In the genomic region with DNA sequence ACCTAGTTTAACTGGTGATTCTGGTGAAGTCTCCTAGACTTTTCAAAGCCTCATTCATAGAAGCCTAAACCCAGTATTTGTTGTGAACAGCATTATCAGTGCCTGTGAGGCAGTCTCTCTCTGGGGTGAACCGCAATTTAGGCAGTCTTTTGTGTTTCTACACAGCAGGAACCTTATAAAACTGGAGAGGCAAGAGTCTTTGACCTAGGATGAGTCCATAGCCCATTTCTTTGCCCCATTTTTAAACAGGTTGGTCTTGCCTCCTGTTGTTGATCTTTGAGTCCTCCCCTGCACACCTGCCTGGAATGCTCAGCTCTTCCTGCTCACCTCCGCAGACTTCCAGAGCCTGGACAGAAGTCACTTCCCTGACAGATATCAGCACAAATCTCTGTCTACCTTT, we compare ENCODE assay signal across 29 cellular contexts.
"Had no signal": no experiment of that assay in that cellular context is flagged by ENCODE, and none has a peak within 500 bp of the region (broad histone marks: within the 10 kb centered on the region; RNA-seq: fewer than 3 reads in every experiment).

No MANE protein-coding gene starts in this region.

- H3K4me2 ChIP-seq: smooth muscle cell had no signal

- H3K27ac Mint-ChIP-seq: immature natural killer cell, mesothelial cell of epicardium had no signal

- H3K27ac ChIP-seq: colonic mucosa, esophagus squamous epithelium, left ventricle myocardium inferior, lower lobe of right lung, neutrophil, pancreas, right lobe of liver, suprapubic skin, transverse colon, vagina had no signal

- DNase-seq: colonic mucosa; dermis blood vessel endothelial cell; effector memory CD4-positive, alpha-beta T cell; erythroblast; esophagus squamous epithelium; foreskin melanocyte; hypothalamus; immature natural killer cell; islet precursor cell; kidney glomerular epithelial cell; left colon; left ventricle myocardium inferior; lower lobe of right lung; naive thymus-derived CD8-positive, alpha-beta T cell; pancreas; retina; right lobe of liver; stimulated activated CD4-positive, alpha-beta T cell treated with anti-CD3 and anti-CD28 coated beads, Interleukin-12 subunit alpha, Interleukin-12 subunit beta, amount 100 ng/mL, for 4 hours; stimulated activated CD4-positive, alpha-beta T cell treated with anti-CD3 and anti-CD28 coated beads, Interleukin-1b, Interleukin-23, amount 100 ng/mL, for 48 hours; stimulated activated CD4-positive, alpha-beta T cell treated with anti-CD3 and anti-CD28 coated beads, Interleukin-4, amount 100 ng/mL, for 1 hour; stimulated activated CD8-positive, alpha-beta memory T cell treated with anti-CD3 and anti-CD28 coated beads, Interleukin-4, amount 100 ng/mL, for 48 hours; stimulated activated naive CD4-positive, alpha-beta T cell; stimulated activated naive CD8-positive, alpha-beta T cell treated with anti-CD3 and anti-CD28 coated beads, Interleukin-15, amount 100 ng/mL, for 72 hours; transverse colon had no signal

- H3K36me3 Mint-ChIP-seq: immature natural killer cell; mesothelial cell of epicardium; naive thymus-derived CD8-positive, alpha-beta T cell had no signal

- H3K9me3 ChIP-seq: colonic mucosa, esophagus squamous epithelium, left ventricle myocardium inferior, lower lobe of right lung, neutrophil, pancreas, right lobe of liver, suprapubic skin, transverse colon, vagina had no signal

- H3K4me3 ChIP-seq: colonic mucosa, esophagus squamous epithelium, left ventricle myocardium inferior, lower lobe of right lung, pancreas, right lobe of liver, smooth muscle cell, suprapubic skin, transverse colon, vagina had no signal

- H3K4me1 ChIP-seq: colonic mucosa, lower lobe of right lung, pancreas, suprapubic skin had no signal

- H3K4me3 Mint-ChIP-seq: immature natural killer cell; mesothelial cell of epicardium; naive thymus-derived CD8-positive, alpha-beta T cell; stimulated activated naive CD8-positive, alpha-beta T cell treated with anti-CD3 and anti-CD28 coated beads, Interleukin-15, amount 100 ng/mL, for 72 hours had no signal

- H3K9me3 Mint-ChIP-seq: immature natural killer cell; mesothelial cell of epicardium; naive thymus-derived CD8-positive, alpha-beta T cell; stimulated activated naive CD8-positive, alpha-beta T cell treated with anti-CD3 and anti-CD28 coated beads, Interleukin-15, amount 100 ng/mL, for 72 hours had no signal

- H3K36me3 ChIP-seq: colonic mucosa, esophagus squamous epithelium, left ventricle myocardium inferior, lower lobe of right lung, neutrophil, pancreas, right lobe of liver, suprapubic skin, transverse colon, vagina had no signal

- H3K27me3 ChIP-seq: colonic mucosa, esophagus squamous epithelium, neutrophil, pancreas, right lobe of liver, suprapubic skin, transverse colon, vagina had no signal

- H3K4me1 Mint-ChIP-seq: immature natural killer cell; naive thymus-derived CD8-positive, alpha-beta T cell; stimulated activated naive CD8-positive, alpha-beta T cell treated with anti-CD3 and anti-CD28 coated beads, Interleukin-15, amount 100 ng/mL, for 72 hours had no signal
